14 cellular contexts compared by ENCODE assay signal in the genomic region with DNA sequence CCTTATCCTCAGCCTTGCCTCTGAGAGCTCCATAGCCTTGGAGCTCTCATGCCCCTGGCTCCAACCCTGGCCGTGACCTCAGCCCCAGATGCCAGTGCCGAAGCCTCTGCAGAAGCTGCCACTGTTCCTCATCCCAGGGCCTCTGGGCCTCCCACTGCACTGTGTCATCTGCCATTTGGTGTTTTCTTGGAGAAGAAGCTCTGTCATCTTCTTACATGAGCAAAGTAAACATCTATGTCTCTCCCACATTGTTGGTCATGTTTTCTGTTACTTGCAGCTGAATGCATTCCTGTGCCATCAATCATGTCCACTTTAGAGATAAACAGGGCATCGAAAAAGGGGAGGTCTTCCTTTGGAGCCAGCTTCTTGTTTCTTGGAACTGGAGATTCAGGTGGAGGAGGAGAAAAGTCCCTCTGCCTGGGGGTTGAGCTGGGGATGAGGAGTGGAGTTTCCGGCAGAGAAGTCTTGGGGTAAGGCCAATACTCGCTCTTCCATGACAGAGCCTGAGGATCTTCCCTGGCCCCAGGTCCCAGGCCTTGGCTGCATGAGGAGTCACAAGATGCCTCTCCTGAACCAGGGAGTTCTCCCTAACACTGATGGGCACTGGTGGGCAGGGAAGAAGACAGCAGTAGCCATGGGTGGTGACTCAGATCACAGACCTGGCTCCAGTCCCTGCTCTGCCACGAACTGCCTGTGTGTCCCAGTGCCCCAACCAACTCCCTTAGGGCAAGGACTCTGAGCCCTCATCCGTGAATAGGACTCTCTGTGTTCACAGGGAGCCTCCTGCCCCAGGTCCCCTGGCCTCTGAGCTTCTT. TPM values are rescaled to one million over a fixed set of nuclear protein-coding genes. Genes with fewer than 3 reads are reported as not detected.
DNase-seq lines count a peak whose midpoint lies in the region; ATAC-seq, FAIRE-seq and TF ChIP-seq lines count a peak whose summit lies in the region.
"Had no signal": no experiment of that assay in that cellular context is flagged by ENCODE, and none has a peak within 500 bp of the region (broad histone marks: within the 10 kb centered on the region; RNA-seq: fewer than 3 reads in every experiment).

No MANE protein-coding gene starts in this region.

- no peak overlapping the region for H2AFZ ChIP-seq in HepG2 (ENCODE audit: low read length)

- H3K4me1 ChIP-seq in HepG2 (ENCODE audit: insufficient read depth, low read length) (peaks cover 62% of the 10 kb centered on the region), body of pancreas (no peaks in the 10 kb centered on the region)
- H3K4me1 ChIP-seq: colonic mucosa had no signal

- ATAC-seq in HepG2 (peak; percentile 89), body of pancreas (no peak), GM19467 (IDR thresholded peaks at IDR 0.05; ENCODE audit: unreplicated experiment) (no peak)

- peaks cover 19% of the 10 kb centered on the region for H3K4me1 Mint-ChIP-seq in MCF 10A (ENCODE audit: insufficient read depth, unreplicated experiment)

- POLR2A ChIA-PET in MCF 10A (lab: Yijun Ruan, JAX) = interaction anchor here (0.6 to 7.1 kb wide), 18 partner anchors 8 to 843 kb away, joined by 3 to 298 read pairs (median 5); a partner anchor contains a TSS
- POLR2A ChIA-PET in HepG2 (lab: Yijun Ruan, JAX) = interaction anchor here (0.6 to 5.2 kb wide), 12 partner anchors 13 to 197 kb away, joined by 3 to 59 read pairs (median 6); a partner anchor contains a TSS

- peaks cover 4% of the 10 kb centered on the region for H3K36me3 Mint-ChIP-seq in MCF 10A (ENCODE audit: insufficient read depth, unreplicated experiment)

- H3K27me3 ChIP-seq in HepG2 (ENCODE audit: control insufficient read depth in 1 of 2, insufficient read depth in 2 of 2, low read length in 2 of 2) (no peaks in the 10 kb centered on the region), WERI-Rb-1 (ENCODE audit: insufficient read depth, low read depth, severe bottlenecking) (no peaks in the 10 kb centered on the region), body of pancreas (no peaks in the 10 kb centered on the region)
- H3K27me3 ChIP-seq: colonic mucosa had no signal

- intact Hi-C loops in MCF 10A (cut with micrococcal nuclease) (loop anchor here (1.0 to 5.0 kb wide), 3 partner anchors 13 to 42 kb away; no protein-coding TSS in a partner anchor), HepG2 (cut with micrococcal nuclease; ENCODE audit: unreplicated experiment) (no loop called here), body of pancreas (cut with DNase I) (no loop called here)

- BruUV-seq in MCF 10A (replicated peaks; lab: Mats Ljungman, UMichigan) = no TSS peak
- BruUV-seq in HepG2 (replicated peaks; lab: Mats Ljungman, UMichigan) = TSS peak; percentile 83

- H3K9me3 ChIP-seq in HepG2 (ENCODE audit: low read length) = no peaks in the 10 kb centered on the region
- no peaks in the 10 kb centered on the region for H3K9me3 ChIP-seq in WERI-Rb-1 (ENCODE audit: severe bottlenecking)
- no peaks in the 10 kb centered on the region for H3K9me3 ChIP-seq in body of pancreas
- H3K9me3 ChIP-seq: colonic mucosa had no signal

- peak overlapping the region; percentile 44 for H3K9ac ChIP-seq in HepG2 (ENCODE audit: insufficient read depth, low read depth, low read length)

- no peaks in the 10 kb centered on the region for H3K9me3 Mint-ChIP-seq in MCF 10A (ENCODE audit: unreplicated experiment)

- no peaks in the 10 kb centered on the region for H4K20me1 ChIP-seq in HepG2 (ENCODE audit: insufficient read depth, low read length)

- H3K27me3 Mint-ChIP-seq in MCF 10A (ENCODE audit: insufficient read depth, unreplicated experiment) = no peaks in the 10 kb centered on the region

- no peaks in the 10 kb centered on the region for H3K36me3 ChIP-seq in HepG2 (replicated peaks in 1 of 2; ENCODE audit: control insufficient read depth in 1 of 2, insufficient read depth in 2 of 2, low read length in 2 of 2)
- no peaks in the 10 kb centered on the region for H3K36me3 ChIP-seq in WERI-Rb-1
- no peaks in the 10 kb centered on the region for H3K36me3 ChIP-seq in body of pancreas (replicated peaks in 1 of 2; ENCODE audit: insufficient read depth in 1 of 2, low read depth in 2 of 2)
- H3K36me3 ChIP-seq: colonic mucosa had no signal

- TF ChIP-seq POLR2A in HepG2 (IDR thresholded peaks at IDR 0.05; ENCODE audit: insufficient read depth in 1 of 2, low read depth in 2 of 2, low read length in 2 of 2) (no peak), body of pancreas (IDR thresholded peaks at IDR 0.05) (no peak)

- CTCF ChIA-PET in MCF 10A (lab: Yijun Ruan, JAX) (interaction anchor here (0.6 to 1.6 kb wide), 8 partner anchors 12 to 117 kb away, joined by 3 to 8 read pairs (median 4); no protein-coding TSS in a partner anchor), HepG2 (lab: Yijun Ruan, JAX; ENCODE audit: low intra/inter-chr PET ratio, low total read pairs) (no interaction called here)

- WGBS in HepG2 (ENCODE audit: low lambda C conversion rate) = 51% methylated on average over 4 of the region's 7 CpGs
- WGBS in body of pancreas, 2 donors = 73 to 79% methylated on average over 5 to 7 of the region's 7 CpGs

- TF ChIP-seq CTCF in AG09309 (IDR thresholded peaks at IDR 0.05; ENCODE audit: control insufficient read depth, insufficient read depth, low read depth, low read length, missing control alignments) (no peak), MCF 10A (IDR thresholded peaks at IDR 0.05; ENCODE audit: unreplicated experiment) (no peak), HepG2 (CRISPR knock-in tag; IDR thresholded peaks at IDR 0.05) (no peak), WERI-Rb-1 (IDR thresholded peaks at IDR 0.05; ENCODE audit: low read depth, low read length) (no peak), body of pancreas (IDR thresholded peaks at IDR 0.05) (no peak)

- H3K79me2 ChIP-seq in HepG2 (ENCODE audit: insufficient read depth, low read length) = no peaks in the 10 kb centered on the region

- FAIRE-seq in HepG2 (lab: Jason Lieb, UNC) = peak; percentile 39

- peak overlapping the region; percentile 54 for H3K4me3 Mint-ChIP-seq in MCF 10A (ENCODE audit: unreplicated experiment)

- TF ChIP-seq EP300 in HepG2 (IDR thresholded peaks at IDR 0.05; ENCODE audit: low read depth in 2 of 2, low read length in 2 of 2) (no peak; a peak in 1 of 4 replicates), HepG2 (CRISPR knock-in tag; IDR thresholded peaks at IDR 0.05; ENCODE audit: borderline replicate concordance) (no peak)

- H3K27ac ChIP-seq in HepG2 (ENCODE audit: extremely low read length, insufficient read depth, low read length) = peak overlapping the region; percentile 22
- no peak overlapping the region for H3K27ac ChIP-seq in WERI-Rb-1
- no peak overlapping the region for H3K27ac ChIP-seq in body of pancreas

- in situ Hi-C loops in HepG2 (cut with HindIII; ENCODE audit: extremely low pct_ligation_motif_present, low pct_unique_long_range_greater_than_20kb) = no loop called here

- peak overlapping the region; percentile 85 for H3K27ac Mint-ChIP-seq in MCF 10A (ENCODE audit: low read depth, unreplicated experiment)

- peak; percentile 14 for DNase-seq in AG09309 (ENCODE audit: low read depth)
- peak; percentile 54 for DNase-seq in HT1080 (ENCODE audit: low read depth)
- peak; percentile 85 for DNase-seq in MCF 10A (ENCODE audit: unreplicated experiment)
- peak; percentile 67 for DNase-seq in HepG2 (ENCODE audit: low spot score)
- no peak for DNase-seq in WERI-Rb-1
- DNase-seq in body of pancreas = no peak
- no peak for DNase-seq in amniotic stem cell (lab: John Stamatoyannopoulos, UW)
- DNase-seq: activated CD4-positive, CD25-positive, alpha-beta regulatory T cell treated with anti-CD3 and anti-CD28 coated beads, Interleukin-2, amount 50 U/mL, for 72 hours; activated effector memory CD4-positive, alpha-beta T cell treated with anti-CD3 and anti-CD28 coated beads, Interleukin-2, amount 50 U/mL, for 16 hours; hippocampal formation; SHP77 had no signal

- H3K4me2 ChIP-seq in HepG2 (ENCODE audit: low read depth, low read length) = peak overlapping the region; percentile 58
- H3K4me2 ChIP-seq: smooth muscle cell had no signal

- H3K4me3 ChIP-seq in AG09309 (ENCODE audit: control insufficient read depth, low read depth, low read length) (no peak overlapping the region), HepG2 (replicated peaks in 1 of 3; ENCODE audit: insufficient read depth in 1 of 3, low read depth in 2 of 3, low read length in 3 of 3) (peak overlapping the region in 1 of 3 experiments; percentile 44; a peak in 1 of 6 replicates), WERI-Rb-1 (ENCODE audit: low read depth, low read length) (no peak overlapping the region), body of pancreas (no peak overlapping the region)
- H3K4me3 ChIP-seq: colonic mucosa, smooth muscle cell had no signal

- no peak for TF ChIP-seq RAD21 in HepG2 (CRISPR knock-in tag; IDR thresholded peaks at IDR 0.05)

TF ChIP-seq in HepG2, 621 proteins besides CTCF, POLR2A, EP300 and RAD21 (continues in another document):
- TF ChIP-seq ZFP36L2 (CRISPR knock-in tag; IDR thresholded peaks at IDR 0.05) = no peak

RNA-seq across cellular contexts. Expression of a gene that starts 45.2 kb away (rescaled TPM):
- 334 and 1,409 TPM in 2 replicates for total RNA-seq in HT1080 (2014; rRNA removed; shearing (Covaris generic))
- 1,209 and 1,293 TPM in 2 replicates for polyA plus RNA-seq in HT1080 (2015; cell fraction: cytosol; rRNA removed)
- 216 and 230 TPM in 2 replicates for polyA plus RNA-seq in HT1080 (2015; cell fraction: nucleus; rRNA removed)
- total RNA-seq in MCF 10A (2022) (8,367 and 15,492 TPM in 2 replicates), HepG2 (2016; rRNA removed; fragmentation: Illumina TruSeq; extraction: Trizol) (544 and 607 TPM in 2 replicates), body of pancreas (1,000 to 10,000 TPM; 1,333 to 1,363 TPM)
- 3,105 and 3,667 TPM in 2 replicates for total RNA-seq in HepG2 (2016; cell fraction: cytosol; rRNA removed; fragmentation: Illumina TruSeq; extraction: Trizol; ENCODE audit: low read depth)
- total RNA-seq in HepG2 (2016; cell fraction: insoluble cytoplasmic fraction; rRNA removed; fragmentation: Illumina TruSeq; extraction: Trizol) = 481 and 554 TPM in 2 replicates
- 4,411 and 4,459 TPM in 2 replicates for total RNA-seq in HepG2 (2016; cell fraction: membrane; rRNA removed; fragmentation: Illumina TruSeq; extraction: Trizol)
- total RNA-seq in HepG2 (2016; cell fraction: nucleus; rRNA removed; fragmentation: Illumina TruSeq; extraction: Trizol) = 460 and 546 TPM in 2 replicates
- polyA plus RNA-seq in HepG2 (2011; rRNA removed) = 760 and 802 TPM in 2 replicates
- polyA plus RNA-seq in HepG2 (2011; cell fraction: cytosol; rRNA removed) = 904 and 962 TPM in 2 replicates
- polyA plus RNA-seq in HepG2 (2011; cell fraction: nucleus; rRNA removed) = 547 and 633 TPM in 2 replicates
- polyA plus RNA-seq in HepG2 (2012) = 4,160 and 4,286 TPM in 2 replicates
- polyA plus RNA-seq in HepG2 (2016; cell fraction: cytosol; fragmentation: Illumina TruSeq; extraction: Trizol; ENCODE audit: low read depth) = 74,852 and 83,301 TPM in 2 replicates
- polyA plus RNA-seq in HepG2 (2016; cell fraction: insoluble cytoplasmic fraction; fragmentation: Illumina TruSeq; extraction: Trizol; ENCODE audit: low read depth) = 2,697 and 2,813 TPM in 2 replicates
- 37,583 and 39,786 TPM in 2 replicates for polyA plus RNA-seq in HepG2 (2016; cell fraction: membrane; fragmentation: Illumina TruSeq; extraction: Trizol; ENCODE audit: low read depth)
- polyA plus RNA-seq in HepG2 (2016; cell fraction: nucleus; fragmentation: Illumina TruSeq; extraction: Trizol; ENCODE audit: insufficient read depth, low read depth) = 2,546 and 3,012 TPM in 2 replicates
- 361 and 877 TPM in 2 replicates for polyA minus RNA-seq in HepG2 (2011; rRNA and poly(A)+ RNA removed; ENCODE audit: low replicate concordance)
- polyA minus RNA-seq in HepG2 (2011; cell fraction: cytosol; rRNA and poly(A)+ RNA removed) = 693 and 773 TPM in 2 replicates
- polyA minus RNA-seq in HepG2 (2011; cell fraction: nucleus; rRNA and poly(A)+ RNA removed) = 191 and 263 TPM in 2 replicates

Comparison
In these comparisons a context has a peak if more than half of its experiments do, and no peak if none do; other contexts are left out.
1. DNase-seq: peak in AG09309 (single experiment), HT1080 (single experiment), MCF 10A (single experiment) and HepG2 (single experiment); none in WERI-Rb-1 (single experiment), body of pancreas (0 of 4) and amniotic stem cell (single experiment).